In the genomic region with DNA sequence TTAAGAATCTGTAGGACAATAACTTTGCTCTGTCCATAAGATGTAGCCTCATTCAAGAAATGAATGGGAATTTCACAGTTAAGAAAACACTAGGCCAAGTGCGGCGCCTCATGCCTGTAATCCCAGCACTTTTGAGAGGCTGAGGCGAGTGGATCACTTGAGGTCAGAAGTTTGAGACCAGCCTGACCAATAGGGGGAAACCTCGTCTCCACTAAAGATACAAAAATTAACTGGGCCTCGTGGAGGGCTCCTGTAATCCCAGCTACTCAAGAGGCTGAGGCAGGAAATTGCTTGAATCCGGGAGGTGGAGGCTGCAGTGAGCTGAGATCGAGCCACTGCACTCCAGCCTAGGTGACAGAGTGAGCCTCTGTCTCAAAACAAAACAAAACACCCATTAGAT, we compare ENCODE assay signal across 9 cellular contexts. TPM values are rescaled to one million over a fixed set of nuclear protein-coding genes. Genes with fewer than 3 reads are reported as not detected.
DNase-seq lines count a peak whose midpoint lies in the region; ATAC-seq and TF ChIP-seq lines count a peak whose summit lies in the region.
"Had no signal": no experiment of that assay in that cellular context is flagged by ENCODE, and none has a peak within 500 bp of the region (broad histone marks: within the 10 kb centered on the region; RNA-seq: fewer than 3 reads in every experiment).

No MANE protein-coding gene starts in this region.

- peak overlapping the region; percentile 25 for H3K27ac ChIP-seq in osteoblast (ENCODE audit: low read depth, low read length)

- peaks cover 46% of the 10 kb centered on the region for H3K36me3 ChIP-seq in osteoblast (ENCODE audit: insufficient read depth, low read length)

- DNase-seq in NCI-H524 treated with DMSO at 0.1 percent for 48 hours (lab: John Stamatoyannopoulos, UW) (peak; percentile 52), epithelial cell of proximal tubule (ENCODE audit: low read depth) (no peak), osteoblast (ENCODE audit: insufficient read length, low spot score, missing footprints) (no peak), iPS-NIHi7 (ENCODE audit: extremely low spot score) (no peak)
- no peak for DNase-seq in central memory CD4-positive, alpha-beta T cell
- DNase-seq: activated CD4-positive, alpha-beta T cell treated with anti-CD3 and anti-CD28 coated beads, Interleukin-2, amount 50 U/mL, for 4 hours; effector memory CD8-positive, alpha-beta T cell had no signal

- peak; percentile 26; the same call in 2 of the 3 replicates for TF ChIP-seq CTCF in GM12872 (IDR thresholded peaks at IDR 0.05; ENCODE audit: insufficient read depth, low read depth, low read length)
- peak; percentile 18 for TF ChIP-seq CTCF in epithelial cell of proximal tubule (conservative IDR thresholded peaks at IDR 0.05; ENCODE audit: low read depth, low read length)
- TF ChIP-seq CTCF in osteoblast (IDR thresholded peaks at IDR 0.05; ENCODE audit: extremely low read depth, low read depth, low read length), result peak; percentile 28

- no peak for ATAC-seq in HG03159 (IDR thresholded peaks at IDR 0.05; ENCODE audit: unreplicated experiment)
- ATAC-seq: effector memory CD8-positive, alpha-beta T cell had no signal

- H3K4me1 ChIP-seq in osteoblast (ENCODE audit: insufficient read depth, low read length), result peaks cover 15% of the 10 kb centered on the region

- peaks cover 23% of the 10 kb centered on the region for H4K20me1 ChIP-seq in osteoblast (ENCODE audit: insufficient read depth, low read length)

- no peaks in the 10 kb centered on the region for H3K9me3 ChIP-seq in osteoblast (ENCODE audit: low read depth, low read length)

- H2AFZ ChIP-seq in osteoblast (ENCODE audit: low read length), result no peak overlapping the region

- H3K4me3 ChIP-seq in epithelial cell of proximal tubule (ENCODE audit: low read depth, low read length) (no peak overlapping the region), osteoblast (ENCODE audit: insufficient read depth, low read length) (no peak overlapping the region)

- no peaks in the 10 kb centered on the region for H3K27me3 ChIP-seq in osteoblast (ENCODE audit: insufficient read depth, low read length)

- H3K79me2 ChIP-seq in osteoblast (ENCODE audit: insufficient read depth, low read length), result peaks cover 22% of the 10 kb centered on the region

- no peak overlapping the region for H3K4me2 ChIP-seq in osteoblast (ENCODE audit: insufficient read depth, low read length)

RNA-seq across cellular contexts. Expression of gene RSL1D1, which starts 19.9 kb away (rescaled TPM):
- total RNA-seq in epithelial cell of proximal tubule, result 141 and 206 TPM in 2 replicates
- total RNA-seq in osteoblast, result 113 and 126 TPM in 2 replicates

RNA-seq across cellular contexts. Expression of gene GSPT1, which starts 44.6 kb away (rescaled TPM):
- total RNA-seq in epithelial cell of proximal tubule (87.3 and 145 TPM in 2 replicates), osteoblast (109 and 113 TPM in 2 replicates)
